In genomic region chr1:19606817-19607706, GRCh38 we compare ENCODE assay signal across 11 cellular contexts. TPM values are rescaled to one million over a fixed set of nuclear protein-coding genes. Genes with fewer than 3 reads are reported as not detected.
DNase-seq lines count a peak whose midpoint lies in the region; ATAC-seq, FAIRE-seq and TF ChIP-seq lines count a peak whose summit lies in the region.
"Had no signal": no experiment of that assay in that cellular context is flagged by ENCODE, and none has a peak within 500 bp of the region (broad histone marks: within the 10 kb centered on the region; RNA-seq: fewer than 3 reads in every experiment).

No MANE protein-coding gene starts in this region.

- H3K4me1 Mint-ChIP-seq in activated naive CD8-positive, alpha-beta T cell (ENCODE audit: low read depth), result peaks cover 69% of the 10 kb centered on the region

- no peaks in the 10 kb centered on the region; the same call in 1 of the 2 replicates for H3K36me3 ChIP-seq in ACC112 (ENCODE audit: insufficient read depth, low read length)
- peaks cover 17% of the 10 kb centered on the region for H3K36me3 ChIP-seq in SK-N-MC (ENCODE audit: insufficient read depth, low read length)
- no peaks in the 10 kb centered on the region for H3K36me3 ChIP-seq in muscle layer of colon (ENCODE audit: insufficient read depth, low read length)
- no peaks in the 10 kb centered on the region for H3K36me3 ChIP-seq in upper lobe of right lung
- peaks cover 0 to under 1% of the 10 kb centered on the region in 2 donors for H3K36me3 ChIP-seq in psoas muscle (ENCODE audit: insufficient read depth in 1 of 2, low read depth in 1 of 2)
- H3K36me3 ChIP-seq: brain microvascular endothelial cell, pancreas had no signal

- intact Hi-C loops in upper lobe of right lung (cut with DNase I) (no loop called here), psoas muscle (cut with DNase I) (no loop called here)

- 54 to 73% (median 56%) methylated on average over 5 of the region's 5 CpGs for WGBS in psoas muscle, 3 donors

- H3K9me3 ChIP-seq in SK-N-MC (ENCODE audit: low read depth, low read length) (no peaks in the 10 kb centered on the region), muscle layer of colon (ENCODE audit: low read length) (no peaks in the 10 kb centered on the region), upper lobe of right lung (no peaks in the 10 kb centered on the region), psoas muscle (no peaks in the 10 kb centered on the region)
- H3K9me3 ChIP-seq: pancreas had no signal

- H3K27me3 ChIP-seq in ACC112 (ENCODE audit: insufficient read depth, low read length) (no peaks in the 10 kb centered on the region), muscle layer of colon (ENCODE audit: control insufficient read depth in 1 of 2, insufficient read depth in 2 of 2, low read length in 2 of 2) (no peaks in the 10 kb centered on the region), upper lobe of right lung (no peaks in the 10 kb centered on the region), psoas muscle (ENCODE audit: insufficient read depth in 3 of 3, low read length in 2 of 3) (no peaks in the 10 kb centered on the region)
- H3K27me3 ChIP-seq: brain microvascular endothelial cell, pancreas had no signal

- peaks cover 32% of the 10 kb centered on the region for H3K4me1 ChIP-seq in ACC112 (ENCODE audit: control insufficient read depth, insufficient read depth, low read length, unreplicated experiment)
- peaks cover 46% of the 10 kb centered on the region for H3K4me1 ChIP-seq in muscle layer of colon (ENCODE audit: insufficient read depth, low read length)
- peaks cover 30% of the 10 kb centered on the region for H3K4me1 ChIP-seq in upper lobe of right lung
- peaks cover 17% of the 10 kb centered on the region for H3K4me1 ChIP-seq in psoas muscle

- H3K4me3 Mint-ChIP-seq in activated naive CD8-positive, alpha-beta T cell, result peak overlapping the region; percentile 66

- H3K4me3 ChIP-seq in ACC112 (ENCODE audit: low read depth, low read length) (peak overlapping the region; percentile 38), SK-N-MC (no peak overlapping the region), muscle layer of colon (ENCODE audit: low read depth in 1 of 2, low read length in 2 of 2) (no peak overlapping the region), upper lobe of right lung (no peak overlapping the region), psoas muscle (no peak overlapping the region)
- H3K4me3 ChIP-seq: pancreas had no signal

- no peaks in the 10 kb centered on the region for H3K9me3 Mint-ChIP-seq in activated naive CD8-positive, alpha-beta T cell (ENCODE audit: low read depth)

- no peak for FAIRE-seq in D721Med (lab: Jason Lieb, UNC)
- FAIRE-seq: pancreas had no signal

- H3K27ac ChIP-seq in ACC112 (ENCODE audit: low read depth, low read length) (0 out of 2 replicates have a peak overlapping the region, but pooled peaks have one; percentile 18), SK-N-MC (peak overlapping the region; percentile 28; the same call in 1 of the 2 replicates), muscle layer of colon (ENCODE audit: low read depth, low read length) (peak overlapping the region; percentile 7), upper lobe of right lung (no peak overlapping the region), psoas muscle (no peak overlapping the region)
- H3K27ac ChIP-seq: brain microvascular endothelial cell, pancreas had no signal

- H3K79me2 ChIP-seq in ACC112 (ENCODE audit: control insufficient read depth, insufficient read depth, low read length, unreplicated experiment), result peaks cover 88% of the 10 kb centered on the region

- ATAC-seq in upper lobe of right lung (no peak), psoas muscle (no peak)
- ATAC-seq: pancreas had no signal

- no peak overlapping the region for H2AFZ ChIP-seq in ACC112 (ENCODE audit: low read length, unreplicated experiment)

- no peak for DNase-seq in SK-N-MC (ENCODE audit: low read depth, low spot score)
- DNase-seq in upper lobe of right lung, result no peak
- no peak for DNase-seq in D721Med (ENCODE audit: insufficient read length, low spot score)
- DNase-seq in psoas muscle, result no peak
- DNase-seq in islet precursor cell, result no peak
- DNase-seq: brain microvascular endothelial cell, pancreas, substantia nigra had no signal

- H3K36me3 Mint-ChIP-seq in activated naive CD8-positive, alpha-beta T cell, result peaks cover 12% of the 10 kb centered on the region

- no peak for TF ChIP-seq CTCF in upper lobe of right lung (IDR thresholded peaks at IDR 0.05)
- TF ChIP-seq CTCF in D721Med (IDR thresholded peaks at IDR 0.05; ENCODE audit: insufficient read depth, missing control alignments), result no peak
- no peak for TF ChIP-seq CTCF in psoas muscle (IDR thresholded peaks at IDR 0.05)

- no peaks in the 10 kb centered on the region for H3K27me3 Mint-ChIP-seq in activated naive CD8-positive, alpha-beta T cell

- H3K27ac Mint-ChIP-seq in activated naive CD8-positive, alpha-beta T cell, result peak overlapping the region; percentile 87

- H3K9ac ChIP-seq in SK-N-MC (ENCODE audit: insufficient read length) (no peak overlapping the region), muscle layer of colon (ENCODE audit: low read length) (no peak overlapping the region)

RNA-seq across cellular contexts. Expression of gene NBL1, which starts 37.0 kb away (rescaled TPM):
- total RNA-seq in upper lobe of right lung (218 TPM), psoas muscle (10 to 100 TPM; 11.8 to 22.8 (median 16.0) TPM)
- 10 to 100 TPM; 12.4 to 15.1 (median 13.0) TPM for polyA plus RNA-seq in psoas muscle

RNA-seq across cellular contexts. Expression of gene HTR6, which starts 57.6 kb away (rescaled TPM):
- total RNA-seq in upper lobe of right lung (not detected), psoas muscle (not detected)
- not detected for polyA plus RNA-seq in psoas muscle
- total RNA-seq: pancreas had no signal
- polyA plus RNA-seq: pancreas had no signal

Comparison
In these comparisons a context has a peak if more than half of its experiments do, and no peak if none do; other contexts are left out.
1. H3K27ac ChIP-seq: peak in ACC112 (single experiment), SK-N-MC (single experiment) and muscle layer of colon (single experiment); none in upper lobe of right lung (single experiment) and psoas muscle (single experiment).